8 cellular contexts compared by ENCODE assay signal in genomic region chr5:175478384-175479124, GRCh38. TPM values are rescaled to one million over a fixed set of nuclear protein-coding genes. Genes with fewer than 3 reads are reported as not detected.
DNase-seq lines count a peak whose midpoint lies in the region; ATAC-seq and TF ChIP-seq lines count a peak whose summit lies in the region.

A gene with protein sequence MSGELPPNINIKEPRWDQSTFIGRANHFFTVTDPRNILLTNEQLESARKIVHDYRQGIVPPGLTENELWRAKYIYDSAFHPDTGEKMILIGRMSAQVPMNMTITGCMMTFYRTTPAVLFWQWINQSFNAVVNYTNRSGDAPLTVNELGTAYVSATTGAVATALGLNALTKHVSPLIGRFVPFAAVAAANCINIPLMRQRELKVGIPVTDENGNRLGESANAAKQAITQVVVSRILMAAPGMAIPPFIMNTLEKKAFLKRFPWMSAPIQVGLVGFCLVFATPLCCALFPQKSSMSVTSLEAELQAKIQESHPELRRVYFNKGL (plus strand): TSS chr5:175478560. CDS start chr5:175492104, 13,544 bp downstream.

- ATAC-seq in GM18868 (IDR thresholded peaks at IDR 0.05; ENCODE audit: unreplicated experiment) (peak; percentile 87), HG03103 (IDR thresholded peaks at IDR 0.05; ENCODE audit: low read depth, unreplicated experiment) (peak; percentile 91)

- intact Hi-C loops in dorsolateral prefrontal cortex (cut with DNase I): no loop called here
- intact Hi-C loops in lower leg skin (cut with DNase I; ENCODE audit: low total_unique reads): loop anchor here (5.0 kb wide), 1 partner anchor 1651 kb away; no protein-coding TSS in a partner anchor

- no peaks in the 10 kb centered on the region for H3K27me3 ChIP-seq in dorsolateral prefrontal cortex

- TF ChIP-seq POLR2A in lower leg skin (IDR thresholded peaks at IDR 0.05): no peak

- DNase-seq in AG09319 (ENCODE audit: extremely low read depth, low read depth) (peak; percentile 20), NCI-H446 treated with DMSO at 0.1 percent for 48 hours (lab: John Stamatoyannopoulos, UW) (peak; percentile 38), dorsolateral prefrontal cortex (peak; percentile 62 to 92 (median 76)), lower leg skin (ENCODE audit: low spot score in 2 of 2) (peak; percentile 59 to 95)
- DNase-seq in activated CD4-positive, alpha-beta T cell treated with anti-CD3 and anti-CD28 coated beads, Interleukin-2, amount 50 U/mL, for 24 hours (ENCODE audit: low read depth in 1 of 2, low spot score in 1 of 2): peak; percentile 63 to 71
- DNase-seq in stimulated activated CD4-positive, alpha-beta T cell treated with anti-CD3 and anti-CD28 coated beads, Interleukin-4, amount 100 ng/mL, for 48 hours (ENCODE audit: low read depth in 2 of 2): peak; percentile 77

- H3K27ac ChIP-seq in dorsolateral prefrontal cortex: peak within 1 kb of the TSS; percentile 44 to 94 (median 84)

- peak within 1 kb of the TSS; percentile 63 to 98 (median 84) for H3K4me3 ChIP-seq in dorsolateral prefrontal cortex
- peak within 1 kb of the TSS; percentile 74 for H3K4me3 ChIP-seq in lower leg skin (ENCODE audit: low read depth, poor library complexity, severe bottlenecking)

- TF ChIP-seq CTCF in AG09319 (IDR thresholded peaks at IDR 0.05; ENCODE audit: low read depth, low read length) (no peak), dorsolateral prefrontal cortex (IDR thresholded peaks at IDR 0.05 in 54 of 56, conservative IDR thresholded peaks at IDR 0.05 in 2 of 56; ENCODE audit: low read depth in 1 of 56, partially characterized antibody in 56 of 56) (peak in 10 of 56 donors; percentile 2 to 20 (median 10)), lower leg skin (IDR thresholded peaks at IDR 0.05) (no peak)

- WGBS in lower leg skin, 2 donors: 1% methylated on average over 33 to 35 of the region's 94 CpGs

RNA-seq across cellular contexts. Expression of the gene that starts here (rescaled TPM):
- total RNA-seq in dorsolateral prefrontal cortex (100 to 1,000 TPM in 2 of 120 experiments, 10 to 100 TPM in 118; 42.8 to 104 (median 78.6) TPM), lower leg skin (10 to 100 TPM; 15.0 to 35.8 (median 16.6) TPM)

Comparison
In these comparisons a context has a peak if more than half of its experiments do, and no peak if none do; other contexts are left out.
1. Peak in every context shown above with its lines: DNase-seq, ATAC-seq, H3K4me3 ChIP-seq and H3K27ac ChIP-seq.
2. DNase-seq: peak in every context shown above with its lines; median percentile 77 in lower leg skin; 77 in stimulated activated CD4-positive, alpha-beta T cell treated with anti-CD3 and anti-CD28 coated beads, Interleukin-4, amount 100 ng/mL, for 48 hours; 76 in dorsolateral prefrontal cortex; 67 in activated CD4-positive, alpha-beta T cell treated with anti-CD3 and anti-CD28 coated beads, Interleukin-2, amount 50 U/mL, for 24 hours; 38 in NCI-H446 treated with DMSO at 0.1 percent for 48 hours; 20 in AG09319.